8 cellular contexts compared by ENCODE assay signal in the genomic region with DNA sequence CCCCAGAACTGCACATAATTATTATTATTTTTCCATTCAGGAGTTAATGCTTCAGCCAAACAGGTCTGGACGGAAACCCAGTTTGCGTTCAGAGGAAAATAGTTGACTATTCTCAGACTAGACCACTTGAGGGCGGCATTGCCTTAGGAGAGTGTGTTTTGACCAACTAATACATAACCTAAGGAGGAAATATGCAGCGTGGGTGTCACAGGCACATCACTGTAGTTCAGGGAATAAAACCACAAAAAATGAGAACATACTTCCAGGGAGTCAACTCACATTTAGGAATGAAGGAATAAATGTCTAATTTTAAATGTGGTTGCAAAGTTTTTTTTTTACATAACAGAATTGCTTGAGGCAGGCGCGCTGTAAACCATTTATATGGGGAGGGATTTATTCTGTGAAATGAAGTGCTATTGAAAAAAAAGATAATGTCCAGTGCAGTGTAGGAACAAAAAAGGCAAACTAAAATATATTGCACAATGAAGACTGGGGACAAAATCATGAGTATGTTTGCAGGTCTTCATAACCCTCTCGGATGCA.
DNase-seq lines count a peak whose midpoint lies in the region; ATAC-seq and TF ChIP-seq lines count a peak whose summit lies in the region.

No MANE protein-coding gene starts in this region.

- no peaks in the 10 kb centered on the region for H3K27me3 Mint-ChIP-seq in activated naive CD8-positive, alpha-beta T cell treated with anti-CD3 and anti-CD28 coated beads, Interleukin-2, amount 50 U/mL, for 24 hours

- TF ChIP-seq CTCF in GM12864 (IDR thresholded peaks at IDR 0.05; ENCODE audit: low read depth, low read length, missing control alignments), result peak; percentile 69

- H3K36me3 Mint-ChIP-seq in activated naive CD8-positive, alpha-beta T cell treated with anti-CD3 and anti-CD28 coated beads, Interleukin-2, amount 50 U/mL, for 24 hours (ENCODE audit: low read depth), result no peaks in the 10 kb centered on the region

- DNase-seq in GM12864 (ENCODE audit: low read depth), result peak; percentile 10
- peak; percentile 76 to 84 for DNase-seq in Kasumi-1 (lab: John Stamatoyannopoulos, UW)
- DNase-seq in SK-MEL-5 (ENCODE audit: low read depth, low spot score), result peak; percentile 76
- peak; percentile 31 for DNase-seq in activated naive CD8-positive, alpha-beta T cell treated with anti-CD3 and anti-CD28 coated beads, Interleukin-2, amount 50 U/mL, for 24 hours
- DNase-seq in left cardiac atrium, result peak; percentile 60
- peak; percentile 77 for DNase-seq in renal cortical epithelial cell (ENCODE audit: low read depth)
- DNase-seq in posterior vena cava (ENCODE audit: low spot score), result no peak

- no peak overlapping the region for H3K27ac Mint-ChIP-seq in activated naive CD8-positive, alpha-beta T cell treated with anti-CD3 and anti-CD28 coated beads, Interleukin-2, amount 50 U/mL, for 24 hours

- no peaks in the 10 kb centered on the region for H3K4me1 Mint-ChIP-seq in activated naive CD8-positive, alpha-beta T cell treated with anti-CD3 and anti-CD28 coated beads, Interleukin-2, amount 50 U/mL, for 24 hours

- H3K9me3 Mint-ChIP-seq in activated naive CD8-positive, alpha-beta T cell treated with anti-CD3 and anti-CD28 coated beads, Interleukin-2, amount 50 U/mL, for 24 hours, result no peaks in the 10 kb centered on the region

- in situ Hi-C loops in SK-MEL-5 (cut with HindIII; ENCODE audit: low pct_unique_long_range_greater_than_20kb, low sequenced_read_pairs), result no loop called here

- intact Hi-C loops in left cardiac atrium (cut with DNase I) (loop anchor here in 1 of 2 donors (2.0 to 10.0 kb wide), 2 partner anchors 163 to 305 kb away; no protein-coding TSS in a partner anchor), posterior vena cava (cut with DNase I) (loop anchor here (5.0 to 10.0 kb wide), 4 partner anchors 123 to 305 kb away; a partner anchor contains a TSS)

- H3K4me3 Mint-ChIP-seq in activated naive CD8-positive, alpha-beta T cell treated with anti-CD3 and anti-CD28 coated beads, Interleukin-2, amount 50 U/mL, for 24 hours, result no peak overlapping the region

- no peak overlapping the region for H3K4me3 ChIP-seq in GM12864 (ENCODE audit: low read depth, low read length)

- ATAC-seq in GM21825 (IDR thresholded peaks at IDR 0.05; ENCODE audit: unreplicated experiment) (peak; percentile 76), left cardiac atrium (peak; percentile 84 to 89)
- ATAC-seq in activated naive CD8-positive, alpha-beta T cell treated with anti-CD3 and anti-CD28 coated beads, Interleukin-2, amount 50 U/mL, for 24 hours, result no peak
